Comparison of ENCODE assay signal across 12 cellular contexts in genomic region chr11:91761406-91762027, GRCh38.
"Had no signal": no experiment of that assay in that cellular context is flagged by ENCODE, and none has a peak within 500 bp of the region (broad histone marks: within the 10 kb centered on the region; RNA-seq: fewer than 3 reads in every experiment).

No MANE protein-coding gene starts in this region.

- H3K27me3 Mint-ChIP-seq: activated CD4-positive, alpha-beta memory T cell treated with anti-CD3 and anti-CD28 coated beads for 36 hours; activated CD8-positive, alpha-beta memory T cell treated with anti-CD3 and anti-CD28 coated beads, Interleukin-2, amount 10 ng/mL, durations not matched to agents 7 days and 5 days; stimulated activated naive CD8-positive, alpha-beta T cell treated with anti-CD3 and anti-CD28 coated beads, Interleukin-15, Interleukin-2, amounts not matched to agents 100 ng/mL and 50 ng/mL, for 24 hours had no signal

- H3K27me3 ChIP-seq: cardiac muscle cell, gastroesophageal sphincter, ovary, right lobe of liver, spleen, suprapubic skin had no signal

- H3K36me3 ChIP-seq: cardiac muscle cell, gastroesophageal sphincter, ovary, right lobe of liver, spleen, suprapubic skin had no signal

- ATAC-seq: activated CD8-positive, alpha-beta memory T cell treated with anti-CD3 and anti-CD28 coated beads, Interleukin-2, amount 10 ng/mL, durations not matched to agents 7 days and 5 days; gastroesophageal sphincter; right lobe of liver had no signal

- H3K27ac Mint-ChIP-seq: activated CD4-positive, alpha-beta memory T cell treated with anti-CD3 and anti-CD28 coated beads for 36 hours; activated CD8-positive, alpha-beta memory T cell treated with anti-CD3 and anti-CD28 coated beads, Interleukin-2, amount 10 ng/mL, durations not matched to agents 7 days and 5 days; stimulated activated naive CD8-positive, alpha-beta T cell treated with anti-CD3 and anti-CD28 coated beads, Interleukin-15, Interleukin-2, amounts not matched to agents 100 ng/mL and 50 ng/mL, for 24 hours; type B pancreatic cell had no signal

- H3K4me1 ChIP-seq: gastroesophageal sphincter, right lobe of liver, spleen, suprapubic skin had no signal

- H3K4me1 Mint-ChIP-seq: activated CD8-positive, alpha-beta memory T cell treated with anti-CD3 and anti-CD28 coated beads, Interleukin-2, amount 10 ng/mL, durations not matched to agents 7 days and 5 days had no signal

- H3K4me3 Mint-ChIP-seq: activated CD4-positive, alpha-beta memory T cell treated with anti-CD3 and anti-CD28 coated beads for 36 hours; activated CD8-positive, alpha-beta memory T cell treated with anti-CD3 and anti-CD28 coated beads, Interleukin-2, amount 10 ng/mL, durations not matched to agents 7 days and 5 days; stimulated activated naive CD8-positive, alpha-beta T cell treated with anti-CD3 and anti-CD28 coated beads, Interleukin-15, Interleukin-2, amounts not matched to agents 100 ng/mL and 50 ng/mL, for 24 hours; type B pancreatic cell had no signal

- DNase-seq: activated CD4-positive, alpha-beta memory T cell treated with anti-CD3 and anti-CD28 coated beads for 36 hours; activated CD8-positive, alpha-beta memory T cell treated with anti-CD3 and anti-CD28 coated beads, Interleukin-2, amount 10 ng/mL, durations not matched to agents 7 days and 5 days; activated naive CD4-positive, alpha-beta T cell treated with anti-CD3 and anti-CD28 coated beads, Interleukin-2, amount 50 U/mL, for 16 hours; activated T-cell treated with anti-CD3 and anti-CD28 coated beads, Interleukin-2, amount 50 U/mL, for 1 hour; ovary; right lobe of liver; spleen had no signal

- H3K36me3 Mint-ChIP-seq: activated CD4-positive, alpha-beta memory T cell treated with anti-CD3 and anti-CD28 coated beads for 36 hours; activated CD8-positive, alpha-beta memory T cell treated with anti-CD3 and anti-CD28 coated beads, Interleukin-2, amount 10 ng/mL, durations not matched to agents 7 days and 5 days had no signal

- H3K9me3 ChIP-seq: gastroesophageal sphincter, ovary, right lobe of liver, suprapubic skin had no signal

- H3K27ac ChIP-seq: cardiac muscle cell, gastroesophageal sphincter, ovary, right lobe of liver, spleen, suprapubic skin had no signal

- H3K4me3 ChIP-seq: cardiac muscle cell, gastroesophageal sphincter, ovary, right lobe of liver, spleen, suprapubic skin had no signal
